8 cellular contexts compared by ENCODE assay signal in the genomic region with DNA sequence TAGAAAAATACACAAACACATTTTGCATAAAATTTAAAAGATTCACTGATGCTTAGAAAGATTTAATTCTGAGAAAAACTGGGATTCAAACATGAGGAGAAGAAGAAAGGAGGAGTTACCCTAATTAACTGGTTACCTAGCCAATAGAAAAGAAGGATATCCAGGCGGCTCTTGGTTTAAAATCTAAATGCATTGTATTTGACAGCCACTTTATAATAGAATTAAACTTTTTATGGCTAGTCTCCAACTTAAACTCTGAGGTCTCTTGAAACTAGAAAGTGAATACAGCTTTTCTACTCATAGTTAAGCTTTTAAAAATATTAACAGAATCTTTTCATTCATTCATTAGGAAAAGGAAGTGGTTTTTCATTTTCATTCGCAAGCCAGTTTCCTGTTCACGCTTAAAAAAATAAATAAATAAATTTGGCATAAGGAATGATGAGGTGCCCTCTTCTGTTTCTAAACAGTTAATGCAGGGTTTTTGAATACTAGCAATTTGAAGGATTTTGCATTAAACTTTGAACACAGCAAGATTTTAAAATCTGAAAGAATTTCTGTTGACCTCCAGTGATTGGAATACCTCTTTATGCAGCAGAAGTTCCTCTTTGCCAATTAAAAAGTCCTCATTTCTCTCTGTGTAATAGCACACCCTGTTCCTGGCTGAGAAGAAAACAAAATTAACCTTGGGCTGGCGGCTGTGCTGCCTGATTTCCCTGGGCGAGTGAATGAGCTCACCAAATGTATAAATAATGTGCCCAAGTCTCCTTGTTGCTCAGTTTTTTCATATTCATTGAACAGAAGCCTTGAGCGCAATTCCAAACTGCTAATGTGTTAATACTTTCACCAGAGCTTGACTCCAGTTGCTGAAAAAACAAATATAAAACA.
DNase-seq lines count a peak whose midpoint lies in the region; ATAC-seq and TF ChIP-seq lines count a peak whose summit lies in the region.

No MANE protein-coding gene starts in this region.

- no peaks in the 10 kb centered on the region for H4K20me1 ChIP-seq in fibroblast of lung (ENCODE audit: control insufficient read depth, extremely low read depth, insufficient read depth, low read length)

- peak; percentile 43 for ATAC-seq in GM21447 (IDR thresholded peaks at IDR 0.05; ENCODE audit: unreplicated experiment)
- ATAC-seq in RWPE2 (ENCODE audit: low read depth), result no peak
- ATAC-seq in T-helper 17 cell, result no peak

- H3K27me3 ChIP-seq in RWPE2 (ENCODE audit: insufficient read depth, poor library complexity, severe bottlenecking) (no peaks in the 10 kb centered on the region), fibroblast of lung (ENCODE audit: control insufficient read depth, insufficient read depth, low read length) (no peaks in the 10 kb centered on the region), trophoblast cell (ENCODE audit: insufficient read depth, low read length) (no peaks in the 10 kb centered on the region)

- no peak overlapping the region for H3K4me3 Mint-ChIP-seq in T-helper 17 cell

- DNase-seq in DMS53 treated with DMSO at 0.1 percent for 48 hours (lab: John Stamatoyannopoulos, UW; ENCODE audit: unreplicated experiment) (peak; percentile 44), KBM-7 (peak; percentile 38), RWPE2 (ENCODE audit: low spot score) (no peak), fibroblast of lung (ENCODE audit: low read depth in 2 of 2) (peak; percentile 31 to 67), trophoblast cell (peak in 1 of 2 donors; percentile 27), T-helper 17 cell (no peak), ureter (ENCODE audit: low spot score) (no peak)

- no peak overlapping the region for H3K23ac ChIP-seq in trophoblast cell (ENCODE audit: low read length)

- H3K27ac ChIP-seq in RWPE2 (ENCODE audit: poor library complexity, severe bottlenecking) (no peak overlapping the region), fibroblast of lung (ENCODE audit: insufficient read depth, low read length) (no peak overlapping the region), trophoblast cell (ENCODE audit: low read depth, low read length) (no peak overlapping the region)

- H2AK5ac ChIP-seq in trophoblast cell (ENCODE audit: low read length), result no peak overlapping the region

- H2BK5ac ChIP-seq in trophoblast cell (ENCODE audit: low read depth, low read length, poor library complexity), result no peak overlapping the region

- peaks cover 15% of the 10 kb centered on the region for H3K4me1 Mint-ChIP-seq in T-helper 17 cell

- peak; percentile 85 for TF ChIP-seq CTCF in RWPE2 (IDR thresholded peaks at IDR 0.05; ENCODE audit: poor library complexity, severe bottlenecking)
- peak; percentile 22 to 62 for TF ChIP-seq CTCF in fibroblast of lung (conservative IDR thresholded peaks at IDR 0.05 in 1 of 2, IDR thresholded peaks at IDR 0.05 in 1 of 2; ENCODE audit: low read depth in 1 of 2, low read length in 2 of 2)

- H2BK12ac ChIP-seq in trophoblast cell (ENCODE audit: low read length), result peak overlapping the region; percentile 76

- in situ Hi-C loops in KBM-7 (cut with MboI; ENCODE audit: low pct_unique_long_range_greater_than_20kb, low sequenced_read_pairs), result loop anchor here (25.0 kb wide), 1 partner anchor 529 kb away; no protein-coding TSS in a partner anchor

- H4K91ac ChIP-seq in trophoblast cell (ENCODE audit: low read depth, low read length), result no peak overlapping the region

- no peak overlapping the region for H3K4ac ChIP-seq in trophoblast cell (ENCODE audit: low read depth, low read length)

- no peak overlapping the region for H3K18ac ChIP-seq in trophoblast cell (ENCODE audit: low read length)

- H3K4me1 ChIP-seq in RWPE2 (ENCODE audit: insufficient read depth, poor library complexity, severe bottlenecking), result peaks cover 4% of the 10 kb centered on the region
- H3K4me1 ChIP-seq in fibroblast of lung (ENCODE audit: control insufficient read depth, extremely low read depth, insufficient read depth, low read length), result no peaks in the 10 kb centered on the region
- H3K4me1 ChIP-seq in trophoblast cell (ENCODE audit: control insufficient read depth in 1 of 2, insufficient read depth in 2 of 2, low read length in 2 of 2), result no peaks in the 10 kb centered on the region

- H3K27ac Mint-ChIP-seq in T-helper 17 cell, result no peak overlapping the region

- H3K9me3 ChIP-seq in RWPE2 (ENCODE audit: severe bottlenecking) (no peaks in the 10 kb centered on the region), fibroblast of lung (ENCODE audit: control insufficient read depth, insufficient read depth, low read depth, low read length) (no peaks in the 10 kb centered on the region), trophoblast cell (ENCODE audit: insufficient read depth, low read depth, low read length) (no peaks in the 10 kb centered on the region), T-helper 17 cell (ENCODE audit: control insufficient read depth, low read length, poor library complexity, severe bottlenecking) (no peaks in the 10 kb centered on the region)

- H3K79me1 ChIP-seq in trophoblast cell (ENCODE audit: low read length), result no peaks in the 10 kb centered on the region

- H3K9ac ChIP-seq in fibroblast of lung (ENCODE audit: insufficient read depth, low read length) (no peak overlapping the region), trophoblast cell (ENCODE audit: low read length) (no peak overlapping the region)

- H3K4me2 ChIP-seq in fibroblast of lung (ENCODE audit: extremely low read depth, insufficient read depth, low read length) (no peak overlapping the region), trophoblast cell (ENCODE audit: low read length) (no peak overlapping the region)

- H3K27me3 Mint-ChIP-seq in T-helper 17 cell, result peaks cover 10% of the 10 kb centered on the region

- H3K79me2 ChIP-seq in fibroblast of lung (ENCODE audit: control insufficient read depth, insufficient read depth, low read length) (no peaks in the 10 kb centered on the region), trophoblast cell (ENCODE audit: control insufficient read depth, insufficient read depth, low read length, poor library complexity) (no peaks in the 10 kb centered on the region)

- no peak overlapping the region for H4K12ac ChIP-seq in trophoblast cell (ENCODE audit: low read depth, low read length)

- no peak overlapping the region for H4K8ac ChIP-seq in trophoblast cell (ENCODE audit: low read depth, low read length)

- no CpG with 5 or more reads among the region's 6 CpGs for WGBS in trophoblast cell (ENCODE audit: extremely low coverage, insufficient coverage, insufficient read length)

- peaks cover 6% of the 10 kb centered on the region for H3K36me3 Mint-ChIP-seq in T-helper 17 cell (ENCODE audit: low read depth)

- H2AFZ ChIP-seq in fibroblast of lung (ENCODE audit: low read length) (peak overlapping the region; percentile 24), trophoblast cell (ENCODE audit: insufficient read depth, low read length, poor library complexity) (no peak overlapping the region)

- H3K4me3 ChIP-seq in RWPE2 (ENCODE audit: severe bottlenecking) (no peak overlapping the region), fibroblast of lung (replicated peaks in 1 of 4; ENCODE audit: control extremely low read depth in 1 of 4, insufficient read depth in 1 of 4, low read depth in 3 of 4, low read length in 4 of 4) (peak overlapping the region in 1 of 4 experiments; percentile 5), trophoblast cell (ENCODE audit: low read depth, low read length) (no peak overlapping the region)

- H3K36me3 ChIP-seq in RWPE2 (ENCODE audit: low read depth) (no peaks in the 10 kb centered on the region), fibroblast of lung (ENCODE audit: control insufficient read depth, insufficient read depth, low read length) (no peaks in the 10 kb centered on the region), trophoblast cell (ENCODE audit: control insufficient read depth in 1 of 2, insufficient read depth in 2 of 2, low read length in 2 of 2) (no peaks in the 10 kb centered on the region)

- H2BK120ac ChIP-seq in trophoblast cell (ENCODE audit: insufficient read depth, low read length, poor library complexity), result peak overlapping the region; percentile 51

- H3K14ac ChIP-seq in trophoblast cell (ENCODE audit: low read length), result no peak overlapping the region

Comparison
In these comparisons a context has a peak if more than half of its experiments do, and no peak if none do; other contexts are left out.
1. DNase-seq: peak in DMS53 treated with DMSO at 0.1 percent for 48 hours (single experiment), KBM-7 (single experiment) and fibroblast of lung (2 of 2); none in RWPE2 (single experiment), T-helper 17 cell (0 of 3) and ureter (single experiment).